In genomic region chr3:94873751-94874150, GRCh38 we compare ENCODE assay signal across 19 cellular contexts.
DNase-seq lines count a peak whose midpoint lies in the region; ATAC-seq and TF ChIP-seq lines count a peak whose summit lies in the region.
"Had no signal": no experiment of that assay in that cellular context is flagged by ENCODE, and none has a peak within 500 bp of the region (broad histone marks: within the 10 kb centered on the region; RNA-seq: fewer than 3 reads in every experiment).

No MANE protein-coding gene starts in this region.

- no peak overlapping the region for H2AFZ ChIP-seq in osteoblast (ENCODE audit: low read length)

- DNase-seq in right cardiac atrium (peak in 2 of 3 donors; percentile 25 to 38), Right ventricle myocardium inferior (ENCODE audit: missing footprints) (no peak), osteoblast (ENCODE audit: insufficient read length, low spot score, missing footprints) (peak; percentile 6), upper lobe of right lung (peak; percentile 52), NCI-H2107 (lab: John Stamatoyannopoulos, UW) (no peak), ascending aorta (ENCODE audit: low spot score in 2 of 2) (no peak)
- DNase-seq: AML-193; Caco-2; Calu3; CD4-positive, alpha-beta T cell; CD8-positive, alpha-beta T cell; DND-41; EL; GDM1 had no signal

- H3K27me3 ChIP-seq in right cardiac atrium (ENCODE audit: control insufficient read depth, insufficient read depth) (no peaks in the 10 kb centered on the region), osteoblast (ENCODE audit: insufficient read depth, low read length) (no peaks in the 10 kb centered on the region), upper lobe of right lung (no peaks in the 10 kb centered on the region), ascending aorta (no peaks in the 10 kb centered on the region)
- H3K27me3 ChIP-seq: BLaER1 treated with 17β-estradiol and CSF1 and Interleukin-3, amounts not matched to agents 10 nM and 100 nM had no signal

- no peaks in the 10 kb centered on the region for H3K9me3 ChIP-seq in right cardiac atrium (ENCODE audit: control insufficient read depth, low read length)
- H3K9me3 ChIP-seq in osteoblast (ENCODE audit: low read depth, low read length) = no peaks in the 10 kb centered on the region
- no peaks in the 10 kb centered on the region for H3K9me3 ChIP-seq in upper lobe of right lung
- H3K9me3 ChIP-seq in ascending aorta = no peaks in the 10 kb centered on the region
- H3K9me3 ChIP-seq: A549, Caco-2 had no signal

- H4K20me1 ChIP-seq in osteoblast (ENCODE audit: insufficient read depth, low read length) = no peaks in the 10 kb centered on the region
- H4K20me1 ChIP-seq: BLaER1 treated with 17β-estradiol and CSF1 and Interleukin-3, amounts not matched to agents 10 nM and 100 nM had no signal

- intact Hi-C loops in right cardiac atrium (cut with DNase I) (no loop called here), Right ventricle myocardium inferior (cut with DNase I) (no loop called here), upper lobe of right lung (cut with DNase I) (no loop called here), ascending aorta (cut with DNase I) (no loop called here)

- no peaks in the 10 kb centered on the region for H3K79me2 ChIP-seq in osteoblast (ENCODE audit: insufficient read depth, low read length)

- H3K36me3 ChIP-seq in osteoblast (ENCODE audit: insufficient read depth, low read length) (no peaks in the 10 kb centered on the region), upper lobe of right lung (no peaks in the 10 kb centered on the region), ascending aorta (no peaks in the 10 kb centered on the region)
- H3K36me3 ChIP-seq: BLaER1 treated with 17β-estradiol and CSF1 and Interleukin-3, amounts not matched to agents 10 nM and 100 nM had no signal

- H3K4me2 ChIP-seq in osteoblast (ENCODE audit: insufficient read depth, low read length) = no peak overlapping the region
- H3K4me2 ChIP-seq: A549; BLaER1 treated with 17β-estradiol and CSF1 and Interleukin-3, amounts not matched to agents 10 nM and 100 nM had no signal

- no peaks in the 10 kb centered on the region for H3K4me1 ChIP-seq in right cardiac atrium (ENCODE audit: control insufficient read depth, insufficient read depth, low read length)
- H3K4me1 ChIP-seq in osteoblast (ENCODE audit: insufficient read depth, low read length) = no peaks in the 10 kb centered on the region
- no peaks in the 10 kb centered on the region for H3K4me1 ChIP-seq in upper lobe of right lung
- no peaks in the 10 kb centered on the region for H3K4me1 ChIP-seq in ascending aorta
- H3K4me1 ChIP-seq: A549; BLaER1 treated with 17β-estradiol and CSF1 and Interleukin-3, amounts not matched to agents 10 nM and 100 nM; Caco-2 had no signal

- ATAC-seq in right cardiac atrium (no peak), Right ventricle myocardium inferior (no peak), upper lobe of right lung (no peak)
- ATAC-seq: A549; CD8-positive, alpha-beta T cell; GM12878 had no signal

- no peak overlapping the region for H3K27ac ChIP-seq in right cardiac atrium (ENCODE audit: low read length)
- H3K27ac ChIP-seq in osteoblast (ENCODE audit: low read depth, low read length) = no peak overlapping the region
- no peak overlapping the region for H3K27ac ChIP-seq in upper lobe of right lung
- no peak overlapping the region for H3K27ac ChIP-seq in ascending aorta
- H3K27ac ChIP-seq: 22Rv1; A549; BLaER1 treated with 17β-estradiol and CSF1 and Interleukin-3, amounts not matched to agents 10 nM and 100 nM; C4-2B had no signal

- no peak overlapping the region for H3K4me3 ChIP-seq in right cardiac atrium (ENCODE audit: low read length)
- no peak overlapping the region for H3K4me3 ChIP-seq in osteoblast (ENCODE audit: insufficient read depth, low read length)
- H3K4me3 ChIP-seq in upper lobe of right lung = no peak overlapping the region
- H3K4me3 ChIP-seq in ascending aorta = no peak overlapping the region
- H3K4me3 ChIP-seq: A549; BLaER1 treated with 17β-estradiol and CSF1 and Interleukin-3, amounts not matched to agents 10 nM and 100 nM; GM12878 had no signal

- 93% methylated on average over 10 of the region's 10 CpGs for WGBS in right cardiac atrium

- no peak for TF ChIP-seq CTCF in osteoblast (IDR thresholded peaks at IDR 0.05; ENCODE audit: extremely low read depth, low read depth, low read length)
- no peak for TF ChIP-seq CTCF in upper lobe of right lung (IDR thresholded peaks at IDR 0.05)
- TF ChIP-seq CTCF in ascending aorta (IDR thresholded peaks at IDR 0.05) = no peak

Comparison
In these comparisons a context has a peak if more than half of its experiments do, and no peak if none do; other contexts are left out.
1. DNase-seq: peak in right cardiac atrium (2 of 3), osteoblast (single experiment) and upper lobe of right lung (single experiment); none in Right ventricle myocardium inferior (single experiment), NCI-H2107 (single experiment) and ascending aorta (0 of 2).